In the genomic region with DNA sequence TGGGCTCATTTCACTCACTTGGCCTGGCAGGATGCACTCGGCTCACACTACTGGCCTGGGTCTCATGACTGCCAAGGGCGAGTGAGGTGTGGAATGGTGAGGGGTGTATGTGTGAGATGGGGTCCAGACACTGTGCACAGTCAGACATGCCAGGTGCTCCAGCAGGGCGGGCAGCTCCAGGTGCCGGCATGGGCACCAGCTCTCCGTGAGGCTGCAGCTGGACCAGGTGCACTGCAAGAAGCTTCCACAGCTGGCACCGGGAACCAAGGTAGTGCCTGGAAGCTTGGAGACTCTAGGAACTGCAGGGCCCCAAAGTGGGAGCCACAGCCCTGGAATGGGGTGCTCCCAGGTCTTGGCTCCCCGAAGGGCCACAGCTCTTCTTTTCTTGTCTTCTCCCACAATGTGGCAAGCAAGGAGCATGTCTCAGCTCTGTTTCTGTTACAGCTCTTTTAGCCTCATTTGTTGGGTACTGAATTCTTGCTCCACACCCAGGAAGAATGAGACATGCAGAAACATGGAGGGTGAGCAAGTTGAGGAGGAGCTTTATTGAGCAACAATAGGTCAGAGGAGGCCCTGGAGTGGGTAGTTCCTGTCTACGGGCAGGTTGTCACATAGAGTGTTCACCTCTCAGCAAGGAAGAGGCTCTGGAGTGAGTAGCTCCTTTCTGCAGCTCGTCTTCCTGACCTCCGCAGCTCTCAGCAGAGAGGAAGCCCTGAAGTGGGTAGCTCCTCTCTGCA, we compare ENCODE assay signal across 16 cellular contexts.
DNase-seq lines count a peak whose midpoint lies in the region; ATAC-seq and TF ChIP-seq lines count a peak whose summit lies in the region.
"Had no signal": no experiment of that assay in that cellular context is flagged by ENCODE, and none has a peak within 500 bp of the region (broad histone marks: within the 10 kb centered on the region; RNA-seq: fewer than 3 reads in every experiment).

No MANE protein-coding gene starts in this region.

- no peaks in the 10 kb centered on the region for H3K36me3 Mint-ChIP-seq in MCF 10A (ENCODE audit: insufficient read depth, unreplicated experiment)
- H3K36me3 Mint-ChIP-seq in glutamatergic neuron (ENCODE audit: unreplicated experiment), result peaks cover 14% of the 10 kb centered on the region
- no peaks in the 10 kb centered on the region for H3K36me3 Mint-ChIP-seq in T-helper 2 cell treated with Interferon-gamma antibody and Interleukin-4, amounts not matched to agents 5 μg/mL and 100 μg/mL, for 36 hours (ENCODE audit: low read depth)

- BruUV-seq in MCF 10A (replicated peaks; lab: Mats Ljungman, UMichigan) (no TSS peak), mammary epithelial cell (replicated peaks; lab: Mats Ljungman, UMichigan) (no TSS peak)

- H3K4me1 ChIP-seq in breast epithelium (no peaks in the 10 kb centered on the region), mammary epithelial cell (ENCODE audit: insufficient read depth, low read length) (peaks cover 17% of the 10 kb centered on the region)
- H3K4me1 ChIP-seq: Caco-2, HAP-1 had no signal

- H3K4me3 ChIP-seq in breast epithelium, result no peak overlapping the region
- no peak overlapping the region for H3K4me3 ChIP-seq in mammary epithelial cell (replicated peaks in 1 of 3; ENCODE audit: insufficient read depth in 1 of 3, low read depth in 2 of 3, low read length in 3 of 3)
- H3K4me3 ChIP-seq: A549, GM23248, HAP-1 had no signal

- H3K79me2 ChIP-seq in mammary epithelial cell (ENCODE audit: insufficient read depth, low read length), result no peaks in the 10 kb centered on the region

- in situ Hi-C loops in mammary epithelial cell (cut with MboI; ENCODE audit: low sequenced_read_pairs in 2 of 2), result no loop called here

- H2AFZ ChIP-seq in mammary epithelial cell (ENCODE audit: low read depth, low read length), result peak overlapping the region; percentile 81
- H2AFZ ChIP-seq: GM23248 had no signal

- TF ChIP-seq POLR2A in breast epithelium (IDR thresholded peaks at IDR 0.05), result no peak

- CTCF ChIA-PET in MCF 10A (lab: Yijun Ruan, JAX), result no interaction called here
- CTCF ChIA-PET in mammary epithelial cell (lab: Charles Lee; ENCODE audit: low non-redundant PET), result no interaction called here

- DNase-seq in MCF 10A (ENCODE audit: unreplicated experiment) (peak; percentile 0), breast epithelium (ENCODE audit: low spot score in 2 of 2) (no peak), mammary epithelial cell (peak; percentile 58), glutamatergic neuron (no peak), medulla oblongata (ENCODE audit: extremely low spot score) (no peak)
- no peak for DNase-seq in T-helper 2 cell treated with Interferon-gamma antibody and Interleukin-4, amounts not matched to agents 5 μg/mL and 100 μg/mL, for 36 hours (ENCODE audit: low spot score)
- DNase-seq: AML-193; Caco-2; CD4-positive, alpha-beta T cell; GM23248; IMR-90 had no signal

- H3K27me3 ChIP-seq in breast epithelium, result no peaks in the 10 kb centered on the region
- no peaks in the 10 kb centered on the region for H3K27me3 ChIP-seq in mammary epithelial cell (ENCODE audit: insufficient read depth, low read length)

- H3K27ac ChIP-seq in breast epithelium (no peak overlapping the region), mammary epithelial cell (ENCODE audit: insufficient read depth, low read depth, low read length) (no peak overlapping the region)
- H3K27ac ChIP-seq: 22Rv1, A549, C4-2B, GM23248 had no signal

- WGBS in mammary epithelial cell (ENCODE audit: low coverage, missing lambda C conversion rate), result 83% methylated on average over 10 of the region's 10 CpGs

- H4K20me1 ChIP-seq in mammary epithelial cell (ENCODE audit: insufficient read depth, low read length), result no peaks in the 10 kb centered on the region

- POLR2A ChIA-PET in MCF 10A (lab: Yijun Ruan, JAX), result no interaction called here

- H3K9me3 ChIP-seq in breast epithelium (peaks cover 0 to 7% of the 10 kb centered on the region in 2 donors), mammary epithelial cell (replicated peaks; ENCODE audit: insufficient read depth, low read length) (no peaks in the 10 kb centered on the region)
- H3K9me3 ChIP-seq: A549 had no signal

- ATAC-seq in GM18520 (IDR thresholded peaks at IDR 0.05; ENCODE audit: unreplicated experiment), result no peak
- ATAC-seq: A549 had no signal

- no peak for TF ChIP-seq CTCF in MCF 10A (IDR thresholded peaks at IDR 0.05; ENCODE audit: unreplicated experiment)
- no peak for TF ChIP-seq CTCF in breast epithelium (IDR thresholded peaks at IDR 0.05)
- TF ChIP-seq CTCF in mammary epithelial cell (conservative IDR thresholded peaks at IDR 0.05 in 1 of 2, IDR thresholded peaks at IDR 0.05 in 1 of 2; ENCODE audit: extremely low read depth in 1 of 2, insufficient read depth in 1 of 2, low read depth in 1 of 2, low read length in 2 of 2), result no peak
- no peak for TF ChIP-seq CTCF in glutamatergic neuron (IDR thresholded peaks at IDR 0.05; ENCODE audit: partially characterized antibody, unreplicated experiment)

- H3K4me1 Mint-ChIP-seq in MCF 10A (ENCODE audit: insufficient read depth, unreplicated experiment) (no peaks in the 10 kb centered on the region), glutamatergic neuron (ENCODE audit: low read depth, unreplicated experiment) (no peaks in the 10 kb centered on the region)
- no peaks in the 10 kb centered on the region for H3K4me1 Mint-ChIP-seq in T-helper 2 cell treated with Interferon-gamma antibody and Interleukin-4, amounts not matched to agents 5 μg/mL and 100 μg/mL, for 36 hours (ENCODE audit: low read depth)

- H3K9me3 Mint-ChIP-seq in MCF 10A (ENCODE audit: unreplicated experiment), result no peaks in the 10 kb centered on the region
- peaks cover 7% of the 10 kb centered on the region for H3K9me3 Mint-ChIP-seq in glutamatergic neuron (ENCODE audit: unreplicated experiment)
- peaks cover 25% of the 10 kb centered on the region for H3K9me3 Mint-ChIP-seq in T-helper 2 cell treated with Interferon-gamma antibody and Interleukin-4, amounts not matched to agents 5 μg/mL and 100 μg/mL, for 36 hours

- intact Hi-C loops in MCF 10A (cut with micrococcal nuclease), result no loop called here
- intact Hi-C loops in breast epithelium (cut with DNase I; ENCODE audit: low total_unique reads), result no loop called here
- intact Hi-C loops in mammary epithelial cell (cut with micrococcal nuclease), result no loop called here

- H3K27me3 Mint-ChIP-seq in MCF 10A (ENCODE audit: insufficient read depth, unreplicated experiment) (peaks cover 10% of the 10 kb centered on the region), glutamatergic neuron (ENCODE audit: unreplicated experiment) (no peaks in the 10 kb centered on the region)
- no peaks in the 10 kb centered on the region for H3K27me3 Mint-ChIP-seq in T-helper 2 cell treated with Interferon-gamma antibody and Interleukin-4, amounts not matched to agents 5 μg/mL and 100 μg/mL, for 36 hours (ENCODE audit: low read depth)
- H3K27me3 Mint-ChIP-seq: CD4-positive, alpha-beta T cell had no signal

- H3K36me3 ChIP-seq in breast epithelium, result peaks cover 3% of the 10 kb centered on the region
- H3K36me3 ChIP-seq in mammary epithelial cell (ENCODE audit: insufficient read depth, low read length), result no peaks in the 10 kb centered on the region
- H3K36me3 ChIP-seq: HAP-1 had no signal

- no peak overlapping the region for H3K9ac ChIP-seq in mammary epithelial cell (ENCODE audit: insufficient read depth, low read length)
- H3K9ac ChIP-seq: GM23248 had no signal

- no peak overlapping the region for H3K27ac Mint-ChIP-seq in MCF 10A (ENCODE audit: low read depth, unreplicated experiment)
- peak overlapping the region; percentile 62 for H3K27ac Mint-ChIP-seq in glutamatergic neuron (ENCODE audit: unreplicated experiment)
- no peak overlapping the region for H3K27ac Mint-ChIP-seq in T-helper 2 cell treated with Interferon-gamma antibody and Interleukin-4, amounts not matched to agents 5 μg/mL and 100 μg/mL, for 36 hours
- H3K27ac Mint-ChIP-seq: CD4-positive, alpha-beta T cell had no signal

- dilution Hi-C loops in mammary epithelial cell (cut with HindIII; ENCODE audit: low sequenced_read_pairs), result no loop called here

- no peak overlapping the region for H3K4me2 ChIP-seq in mammary epithelial cell (ENCODE audit: insufficient read depth, low read depth, low read length)
- H3K4me2 ChIP-seq: A549 had no signal

- H3K4me3 Mint-ChIP-seq in MCF 10A (ENCODE audit: unreplicated experiment) (no peak overlapping the region), glutamatergic neuron (ENCODE audit: unreplicated experiment) (no peak overlapping the region)
- H3K4me3 Mint-ChIP-seq in T-helper 2 cell treated with Interferon-gamma antibody and Interleukin-4, amounts not matched to agents 5 μg/mL and 100 μg/mL, for 36 hours, result no peak overlapping the region
- H3K4me3 Mint-ChIP-seq: CD4-positive, alpha-beta T cell had no signal

Comparison
In these comparisons a context has a peak if more than half of its experiments do, and no peak if none do; other contexts are left out.
1. DNase-seq: peak in MCF 10A (single experiment) and mammary epithelial cell (single experiment); none in breast epithelium (0 of 2), glutamatergic neuron (single experiment), medulla oblongata (single experiment) and T-helper 2 cell treated with Interferon-gamma antibody and Interleukin-4, amounts not matched to agents 5 μg/mL and 100 μg/mL, for 36 hours (single experiment).